ENCODE assay signal across 17 cellular contexts in the genomic region with DNA sequence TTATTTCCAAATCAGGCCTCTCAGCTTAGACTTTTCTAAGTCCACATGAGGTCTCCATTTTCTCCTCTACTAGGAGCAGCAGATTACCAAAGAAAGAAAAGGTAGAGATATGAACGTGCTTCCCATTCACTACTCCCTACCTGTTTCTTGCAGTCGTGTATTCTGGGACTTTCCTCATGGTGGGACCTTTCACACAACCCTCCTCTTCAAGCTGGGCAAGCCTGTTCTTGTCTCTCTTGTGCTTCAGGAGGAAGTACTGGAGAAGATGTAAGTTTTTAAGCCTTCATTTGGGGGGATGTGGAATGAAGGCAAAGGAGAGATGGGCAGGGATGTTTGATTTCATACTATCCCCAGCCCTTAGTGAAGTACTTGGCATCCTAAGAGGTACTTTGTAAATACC.
"Had no signal": no experiment of that assay in that cellular context is flagged by ENCODE, and none has a peak within 500 bp of the region (broad histone marks: within the 10 kb centered on the region; RNA-seq: fewer than 3 reads in every experiment).

No MANE protein-coding gene starts in this region.

- H3K36me3 ChIP-seq: upper lobe of right lung had no signal

- H3K27me3 ChIP-seq: body of pancreas, upper lobe of right lung had no signal

- H3K4me3 Mint-ChIP-seq: immature natural killer cell; naive thymus-derived CD4-positive, alpha-beta T cell; T-helper 1 cell treated with Interleukin-12 subunit alpha and Interleukin-12 subunit beta and Interleukin-4 antibody, amounts not matched to agents 30 μg/mL and 1 μg/mL, for 36 hours had no signal

- H3K9me3 Mint-ChIP-seq: T-helper 1 cell treated with Interleukin-12 subunit alpha and Interleukin-12 subunit beta and Interleukin-4 antibody, amounts not matched to agents 30 μg/mL and 1 μg/mL, for 36 hours had no signal

- ATAC-seq: activated naive CD4-positive, alpha-beta T cell treated with anti-CD3 and anti-CD28 coated beads, Interleukin-2, amount 50 U/mL, for 72 hours; naive thymus-derived CD4-positive, alpha-beta T cell had no signal

- FAIRE-seq: TTC549 had no signal

- H3K4me1 Mint-ChIP-seq: immature natural killer cell had no signal

- H3K27ac ChIP-seq: upper lobe of right lung had no signal

- H3K27ac Mint-ChIP-seq: activated naive CD4-positive, alpha-beta T cell treated with anti-CD3 and anti-CD28 coated beads, Interleukin-2, amount 50 U/mL, for 72 hours; immature natural killer cell; naive thymus-derived CD4-positive, alpha-beta T cell; T-helper 1 cell treated with Interleukin-12 subunit alpha and Interleukin-12 subunit beta and Interleukin-4 antibody, amounts not matched to agents 30 μg/mL and 1 μg/mL, for 36 hours had no signal

- H3K4me3 ChIP-seq: body of pancreas, lung, upper lobe of right lung had no signal

- H3K9me3 ChIP-seq: body of pancreas, upper lobe of right lung had no signal

- H3K27me3 Mint-ChIP-seq: naive thymus-derived CD4-positive, alpha-beta T cell had no signal

- H3K36me3 Mint-ChIP-seq: immature natural killer cell had no signal

- DNase-seq: activated CD4-positive, alpha-beta T cell treated with anti-CD3 and anti-CD28 coated beads, Interleukin-2, amount 50 U/mL, for 1 hour; activated CD4-positive, CD25-positive, alpha-beta regulatory T cell; activated effector memory CD4-positive, alpha-beta T cell treated with Interleukin-2 at 50 U/mL for 16 hours; activated T-cell treated with anti-CD3 and anti-CD28 coated beads, Interleukin-2, amount 50 U/mL, for 1 hour; amniotic stem cell; effector memory CD4-positive, alpha-beta T cell; hypothalamus; immature natural killer cell; naive thymus-derived CD4-positive, alpha-beta T cell; stimulated activated CD4-positive, alpha-beta T cell treated with anti-CD3 and anti-CD28 coated beads, Interleukin-2, amount 100 ng/mL, for 48 hours; stimulated activated naive CD4-positive, alpha-beta T cell treated with Interleukin-2 at 50 U/mL for 16 hours; upper lobe of right lung had no signal
